In the genomic region with DNA sequence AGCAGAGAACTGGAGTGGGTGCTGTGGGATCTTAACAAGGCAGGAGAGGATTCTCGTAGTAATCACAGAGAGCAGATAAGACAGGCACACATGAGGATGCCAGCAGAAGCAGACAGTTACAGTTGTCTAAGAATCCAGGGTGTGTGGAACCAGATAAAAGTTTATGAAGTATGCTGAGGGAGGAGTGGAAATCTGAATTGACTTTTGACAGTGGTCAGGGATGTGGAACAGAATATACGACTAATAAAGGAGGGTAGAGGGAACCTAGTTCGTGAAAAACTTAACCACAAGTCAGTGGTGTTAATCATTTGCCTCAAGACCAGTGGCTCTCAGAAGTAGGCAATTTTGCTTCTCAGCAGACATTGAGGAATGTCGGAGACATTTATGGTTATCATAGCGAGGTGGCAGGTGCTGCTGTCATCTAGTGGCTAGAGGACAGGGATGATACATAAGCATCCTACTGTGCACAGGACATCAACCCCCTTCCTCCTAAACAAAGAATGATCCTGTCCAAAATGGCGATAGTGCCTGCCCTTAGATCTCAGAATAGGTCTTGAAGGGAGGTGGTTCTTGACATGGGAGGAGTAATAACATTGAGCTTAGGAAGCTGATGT, we compare ENCODE assay signal across 10 cellular contexts. TPM values are rescaled to one million over a fixed set of nuclear protein-coding genes. Genes with fewer than 3 reads are reported as not detected.
DNase-seq lines count a peak whose midpoint lies in the region; ATAC-seq and TF ChIP-seq lines count a peak whose summit lies in the region.
"Had no signal": no experiment of that assay in that cellular context is flagged by ENCODE, and none has a peak within 500 bp of the region (broad histone marks: within the 10 kb centered on the region; RNA-seq: fewer than 3 reads in every experiment).

No MANE protein-coding gene starts in this region.

- H2AFZ ChIP-seq in PC-3 (ENCODE audit: low read length): no peak overlapping the region

- 74 to 89% methylated on average over 5 to 6 of the region's 6 CpGs for WGBS in esophagus squamous epithelium, 2 donors

- intact Hi-C loops in esophagus squamous epithelium (cut with DNase I): no loop called here
- intact Hi-C loops in PC-3 (cut with micrococcal nuclease): no loop called here

- DNase-seq in stimulated activated naive CD8-positive, alpha-beta T cell treated with anti-CD3 and anti-CD28 coated beads, Interleukin-15, Interleukin-2, amounts not matched to agents 100 U/mL and 50 U/mL, for 24 hours: no peak
- peak; percentile 16 for DNase-seq in NCI-H82 (lab: John Stamatoyannopoulos, UW)
- DNase-seq in erythroblast (lab: John Stamatoyannopoulos, UW): peak; percentile 90 to 95
- no peak for DNase-seq in esophagus squamous epithelium (lab: John Stamatoyannopoulos, UW)
- DNase-seq in PC-3: no peak
- DNase-seq: activated T-cell treated with anti-CD3 and anti-CD28 coated beads, Interleukin-2, amount 50 U/mL, for 1 hour; NCI-H2171 treated with DMSO at 0.1 percent for 48 hours had no signal

- no peaks in the 10 kb centered on the region for H3K36me3 ChIP-seq in esophagus squamous epithelium
- no peaks in the 10 kb centered on the region for H3K36me3 ChIP-seq in PC-3 (ENCODE audit: low read depth, low read length)

- no peaks in the 10 kb centered on the region for H3K9me3 Mint-ChIP-seq in stimulated activated naive CD8-positive, alpha-beta T cell treated with anti-CD3 and anti-CD28 coated beads, Interleukin-15, Interleukin-2, amounts not matched to agents 100 ng/mL and 50 ng/mL, for 24 hours

- H3K4me3 ChIP-seq in esophagus squamous epithelium: no peak overlapping the region
- no peak overlapping the region for H3K4me3 ChIP-seq in PC-3 (ENCODE audit: low read length)

- H3K9me3 ChIP-seq in esophagus squamous epithelium (no peaks in the 10 kb centered on the region), PC-3 (ENCODE audit: low read length) (no peaks in the 10 kb centered on the region)

- H3K4me1 Mint-ChIP-seq in stimulated activated naive CD8-positive, alpha-beta T cell treated with anti-CD3 and anti-CD28 coated beads, Interleukin-15, Interleukin-2, amounts not matched to agents 100 ng/mL and 50 ng/mL, for 24 hours (ENCODE audit: low read depth): peaks cover 47% of the 10 kb centered on the region

- TF ChIP-seq CTCF in esophagus squamous epithelium (IDR thresholded peaks at IDR 0.05) (no peak), PC-3 (conservative IDR thresholded peaks at IDR 0.05; ENCODE audit: low read depth, low read length) (no peak)

- H3K4me1 ChIP-seq in esophagus squamous epithelium: peaks cover 0 to 31% (median 9%) of the 10 kb centered on the region in 3 donors
- peaks cover 25% of the 10 kb centered on the region for H3K4me1 ChIP-seq in PC-3 (ENCODE audit: insufficient read depth, low read length)

- peaks cover 22% of the 10 kb centered on the region for H3K36me3 Mint-ChIP-seq in stimulated activated naive CD8-positive, alpha-beta T cell treated with anti-CD3 and anti-CD28 coated beads, Interleukin-15, Interleukin-2, amounts not matched to agents 100 ng/mL and 50 ng/mL, for 24 hours (ENCODE audit: low read depth)

- BruUV-seq in PC-3 (replicated peaks; lab: Mats Ljungman, UMichigan): no TSS peak

- peaks cover 41% of the 10 kb centered on the region for H3K79me2 ChIP-seq in PC-3 (ENCODE audit: low read length)

- no peak overlapping the region for H3K4me2 ChIP-seq in PC-3 (ENCODE audit: low read length)

- H4K20me1 ChIP-seq in PC-3 (ENCODE audit: low read length): no peaks in the 10 kb centered on the region

- POLR2A ChIA-PET in PC-3 (lab: Charles Lee; ENCODE audit: unreplicated experiment): no interaction called here

- no peaks in the 10 kb centered on the region for H3K27me3 ChIP-seq in esophagus squamous epithelium
- H3K27me3 ChIP-seq in PC-3 (ENCODE audit: low read length): no peaks in the 10 kb centered on the region

- H3F3A ChIP-seq in PC-3 (ENCODE audit: low read length, unreplicated experiment): no peaks in the 10 kb centered on the region

- ATAC-seq in stimulated activated naive CD8-positive, alpha-beta T cell treated with anti-CD3 and anti-CD28 coated beads, Interleukin-15, Interleukin-2, amounts not matched to agents 100 U/mL and 50 U/mL, for 24 hours: no peak
- ATAC-seq in PC-3: no peak
- no peak for ATAC-seq in HG02610 (IDR thresholded peaks at IDR 0.05; ENCODE audit: unreplicated experiment)
- ATAC-seq in HG03457 (IDR thresholded peaks at IDR 0.05; ENCODE audit: unreplicated experiment): no peak

- H3K27ac ChIP-seq in esophagus squamous epithelium: no peak overlapping the region
- H3K27ac ChIP-seq in PC-3 (ENCODE audit: low read length): no peak overlapping the region

- peak overlapping the region; percentile 1 for H3K27ac Mint-ChIP-seq in stimulated activated naive CD8-positive, alpha-beta T cell treated with anti-CD3 and anti-CD28 coated beads, Interleukin-15, Interleukin-2, amounts not matched to agents 100 ng/mL and 50 ng/mL, for 24 hours

- CTCF ChIA-PET in PC-3 (lab: Charles Lee): interaction anchor here (0.7 kb wide), 1 partner anchor 20 kb away, joined by 7 read pairs; no protein-coding TSS in a partner anchor

- no peaks in the 10 kb centered on the region for H3K27me3 Mint-ChIP-seq in stimulated activated naive CD8-positive, alpha-beta T cell treated with anti-CD3 and anti-CD28 coated beads, Interleukin-15, Interleukin-2, amounts not matched to agents 100 ng/mL and 50 ng/mL, for 24 hours

- TF ChIP-seq POLR2A in erythroblast (IDR thresholded peaks at IDR 0.05; ENCODE audit: low read length): no peak
- no peak for TF ChIP-seq POLR2A in esophagus squamous epithelium (IDR thresholded peaks at IDR 0.05)

- H3K9ac ChIP-seq in PC-3 (ENCODE audit: low read length): no peak overlapping the region

- peak overlapping the region; percentile 0 for H3K4me3 Mint-ChIP-seq in stimulated activated naive CD8-positive, alpha-beta T cell treated with anti-CD3 and anti-CD28 coated beads, Interleukin-15, Interleukin-2, amounts not matched to agents 100 ng/mL and 50 ng/mL, for 24 hours

- no peaks in the 10 kb centered on the region for H3K9me2 ChIP-seq in PC-3 (replicated peaks; ENCODE audit: low read length)

RNA-seq across cellular contexts. Expression of gene LRRC8D, which starts 3.0 kb away (rescaled TPM):
- total RNA-seq in esophagus squamous epithelium (10 to 100 TPM in 3 of 4 donors, 1 to 10 TPM in 1; 8.7 to 19.1 (median 10.9) TPM), PC-3 (2014; rRNA removed) (19.6 and 21.8 TPM in 2 replicates)

Comparison
In these comparisons a context has a peak if more than half of its experiments do, and no peak if none do; other contexts are left out.
1. DNase-seq: peak in NCI-H82 (single experiment) and erythroblast (2 of 2); none in stimulated activated naive CD8-positive, alpha-beta T cell treated with anti-CD3 and anti-CD28 coated beads, Interleukin-15, Interleukin-2, amounts not matched to agents 100 U/mL and 50 U/mL, for 24 hours (single experiment), esophagus squamous epithelium (single experiment) and PC-3 (single experiment).